In genomic region chr17:32870027-32870670, GRCh38 we compare ENCODE assay signal across 15 cellular contexts. TPM values are rescaled to one million over a fixed set of nuclear protein-coding genes. Genes with fewer than 3 reads are reported as not detected.
DNase-seq lines count a peak whose midpoint lies in the region; ATAC-seq and TF ChIP-seq lines count a peak whose summit lies in the region.
"Had no signal": no experiment of that assay in that cellular context is flagged by ENCODE, and none has a peak within 500 bp of the region (broad histone marks: within the 10 kb centered on the region; RNA-seq: fewer than 3 reads in every experiment).

No MANE protein-coding gene starts in this region.

- intact Hi-C loops in transverse colon (cut with DNase I; ENCODE audit: low total_unique reads) = no loop called here

- H3K4me3 Mint-ChIP-seq in nephron progenitor cell = no peak overlapping the region
- H3K4me3 Mint-ChIP-seq in activated T-helper 17 cell treated with anti-CD3 and anti-CD28 coated beads, Interleukin-2, amount 50 U/mL, for 72 hours = no peak overlapping the region
- H3K4me3 Mint-ChIP-seq: CD4-positive, alpha-beta T cell; stimulated activated effector memory CD8-positive, alpha-beta T cell treated with anti-CD3 and anti-CD28 coated beads, Interleukin-12 subunit alpha, Interleukin-12 subunit beta, amount 100 ng/mL, for 72 hours had no signal

- peaks cover 20% of the 10 kb centered on the region for H3K4me1 Mint-ChIP-seq in nephron progenitor cell
- H3K4me1 Mint-ChIP-seq in activated T-helper 17 cell treated with anti-CD3 and anti-CD28 coated beads, Interleukin-2, amount 50 U/mL, for 72 hours = peaks cover 5% of the 10 kb centered on the region
- H3K4me1 Mint-ChIP-seq: stimulated activated effector memory CD8-positive, alpha-beta T cell treated with anti-CD3 and anti-CD28 coated beads, Interleukin-12 subunit alpha, Interleukin-12 subunit beta, amount 100 ng/mL, for 72 hours had no signal

- peak overlapping the region; percentile 29 to 67 (median 58) for H3K27ac ChIP-seq in transverse colon

- in situ Hi-C loops in transverse colon (cut with MboI; ENCODE audit: low pct_ligation_motif_present in 1 of 4, low pct_unique_long_range_greater_than_20kb in 1 of 4, low sequenced_read_pairs in 3 of 4) = loop anchor here in 1 of 4 donors (10.0 kb wide), 1 partner anchor 85 kb away; no protein-coding TSS in a partner anchor

- H3K9me3 ChIP-seq in adipocyte (ENCODE audit: control insufficient read depth, low read length) (no peaks in the 10 kb centered on the region), transverse colon (no peaks in the 10 kb centered on the region)

- TF ChIP-seq POLR2A in transverse colon (IDR thresholded peaks at IDR 0.05) = no peak

- H3K4me3 ChIP-seq in adipocyte (ENCODE audit: low read length) (peak overlapping the region; percentile 54), fibroblast of villous mesenchyme (ENCODE audit: low read depth, low read length) (no peak overlapping the region), transverse colon (no peak overlapping the region)

- no peak for ATAC-seq in activated T-helper 17 cell treated with anti-CD3 and anti-CD28 coated beads, Interleukin-2, amount 50 U/mL, for 72 hours (replicated peaks)
- ATAC-seq: activated naive CD4-positive, alpha-beta T cell treated with anti-CD3 and anti-CD28 coated beads, Interleukin-2, amount 50 U/mL, for 72 hours; stimulated activated effector memory CD8-positive, alpha-beta T cell treated with anti-CD3 and anti-CD28 coated beads, Interleukin-12 subunit alpha, Interleukin-12 subunit beta, amount 100 ng/mL, for 72 hours had no signal

- no peaks in the 10 kb centered on the region for H3K9me3 Mint-ChIP-seq in nephron progenitor cell
- no peaks in the 10 kb centered on the region for H3K9me3 Mint-ChIP-seq in activated T-helper 17 cell treated with anti-CD3 and anti-CD28 coated beads, Interleukin-2, amount 50 U/mL, for 72 hours
- H3K9me3 Mint-ChIP-seq: activated naive CD4-positive, alpha-beta T cell treated with anti-CD3 and anti-CD28 coated beads, Interleukin-2, amount 50 U/mL, for 72 hours; CD4-positive, alpha-beta T cell; stimulated activated effector memory CD8-positive, alpha-beta T cell treated with anti-CD3 and anti-CD28 coated beads, Interleukin-12 subunit alpha, Interleukin-12 subunit beta, amount 100 ng/mL, for 72 hours had no signal

- peaks cover 10% of the 10 kb centered on the region for H3K27me3 Mint-ChIP-seq in nephron progenitor cell (ENCODE audit: low read depth, poor library complexity)
- no peaks in the 10 kb centered on the region for H3K27me3 Mint-ChIP-seq in activated T-helper 17 cell treated with anti-CD3 and anti-CD28 coated beads, Interleukin-2, amount 50 U/mL, for 72 hours

- no peak for TF ChIP-seq CTCF in fibroblast of villous mesenchyme (IDR thresholded peaks at IDR 0.05; ENCODE audit: insufficient read depth, low read depth, low read length)
- no peak for TF ChIP-seq CTCF in transverse colon (IDR thresholded peaks at IDR 0.05)
- TF ChIP-seq CTCF in nephron progenitor cell (IDR thresholded peaks at IDR 0.05) = no peak

- H3K36me3 Mint-ChIP-seq in nephron progenitor cell (ENCODE audit: low read depth) = no peaks in the 10 kb centered on the region
- H3K36me3 Mint-ChIP-seq in activated T-helper 17 cell treated with anti-CD3 and anti-CD28 coated beads, Interleukin-2, amount 50 U/mL, for 72 hours (ENCODE audit: low read depth) = peaks cover 7% of the 10 kb centered on the region
- H3K36me3 Mint-ChIP-seq: activated naive CD4-positive, alpha-beta T cell treated with anti-CD3 and anti-CD28 coated beads, Interleukin-2, amount 50 U/mL, for 72 hours; stimulated activated effector memory CD8-positive, alpha-beta T cell treated with anti-CD3 and anti-CD28 coated beads, Interleukin-12 subunit alpha, Interleukin-12 subunit beta, amount 100 ng/mL, for 72 hours had no signal

- H3K36me3 ChIP-seq in adipocyte (ENCODE audit: control insufficient read depth, insufficient read depth, low read length, severe bottlenecking) (no peaks in the 10 kb centered on the region), transverse colon (no peaks in the 10 kb centered on the region)

- DNase-seq in adipocyte (ENCODE audit: low read depth) = no peak
- DNase-seq in fibroblast of villous mesenchyme (ENCODE audit: low read depth) = peak; percentile 56
- DNase-seq in myocyte (ENCODE audit: low read depth) = peak; percentile 67
- no peak for DNase-seq in transverse colon
- DNase-seq in nephron progenitor cell = no peak
- no peak for DNase-seq in medulla oblongata (ENCODE audit: extremely low spot score)
- no peak for DNase-seq in SW 1271 (lab: John Stamatoyannopoulos, UW)
- DNase-seq: CD4-positive, alpha-beta T cell; cortex of kidney; NCI-H1930; nucleus accumbens; SHP77 had no signal

- H3K9ac ChIP-seq in adipocyte (ENCODE audit: low read length) = peak overlapping the region; percentile 68

- WGBS in transverse colon (ENCODE audit: low coverage in 1 of 2), 2 donors = 64 to 81% methylated on average over 3 of the region's 3 CpGs

- TF ChIP-seq EP300 in transverse colon (IDR thresholded peaks at IDR 0.05; ENCODE audit: low read depth) = no peak

- no peak overlapping the region for H3K27ac Mint-ChIP-seq in nephron progenitor cell
- no peak overlapping the region for H3K27ac Mint-ChIP-seq in activated T-helper 17 cell treated with anti-CD3 and anti-CD28 coated beads, Interleukin-2, amount 50 U/mL, for 72 hours
- H3K27ac Mint-ChIP-seq: activated naive CD4-positive, alpha-beta T cell treated with anti-CD3 and anti-CD28 coated beads, Interleukin-2, amount 50 U/mL, for 72 hours; CD4-positive, alpha-beta T cell; stimulated activated effector memory CD8-positive, alpha-beta T cell treated with anti-CD3 and anti-CD28 coated beads, Interleukin-12 subunit alpha, Interleukin-12 subunit beta, amount 100 ng/mL, for 72 hours had no signal

- H3K4me1 ChIP-seq in adipocyte (ENCODE audit: control insufficient read depth, insufficient read depth, low read length) = peaks cover 53% of the 10 kb centered on the region
- peaks cover 0 to 71% (median 18%) of the 10 kb centered on the region in 4 donors for H3K4me1 ChIP-seq in transverse colon

- H3K27me3 ChIP-seq in adipocyte (replicated peaks; ENCODE audit: control insufficient read depth, insufficient read depth, low read length) = no peaks in the 10 kb centered on the region
- H3K27me3 ChIP-seq in transverse colon = no peaks in the 10 kb centered on the region

RNA-seq across cellular contexts. Expression of gene MYO1D, which starts 6.8 kb away (rescaled TPM):
- 19.0 and 54.8 TPM in 2 replicates for total RNA-seq in fibroblast of villous mesenchyme
- total RNA-seq in myocyte = 34.8 and 49.2 TPM in 2 replicates
- polyA plus RNA-seq in myocyte (2012) = 45.4 TPM
- 100 to 1,000 TPM; 247 to 569 (median 444) TPM for total RNA-seq in transverse colon
- 10 to 100 TPM in 1 of 2 donors, 1 to 10 TPM in 1; 9.1 to 32.0 TPM for total RNA-seq in activated T-helper 17 cell treated with anti-CD3 and anti-CD28 coated beads, Interleukin-2, amount 50 U/mL, for 72 hours

RNA-seq across cellular contexts. Expression of gene TMEM98, which starts 57.8 kb away (rescaled TPM):
- total RNA-seq in fibroblast of villous mesenchyme = 128 and 135 TPM in 2 replicates
- 78.7 and 90.4 TPM in 2 replicates for total RNA-seq in myocyte
- polyA plus RNA-seq in myocyte (2012) = 173 TPM
- 100 to 1,000 TPM in 3 of 4 donors, 10 to 100 TPM in 1; 70.7 to 219 (median 175) TPM for total RNA-seq in transverse colon
- under 1 TPM in 1 of 2 donors, not detected in 1; 0.21 TPM for total RNA-seq in activated T-helper 17 cell treated with anti-CD3 and anti-CD28 coated beads, Interleukin-2, amount 50 U/mL, for 72 hours
- total RNA-seq: activated naive CD4-positive, alpha-beta T cell treated with anti-CD3 and anti-CD28 coated beads, Interleukin-2, amount 50 U/mL, for 72 hours; CD4-positive, alpha-beta T cell had no signal

Comparison
In these comparisons a context has a peak if more than half of its experiments do, and no peak if none do; other contexts are left out.
1. DNase-seq: peak in fibroblast of villous mesenchyme (single experiment) and myocyte (single experiment); none in adipocyte (single experiment), transverse colon (single experiment), nephron progenitor cell (single experiment), medulla oblongata (single experiment) and SW 1271 (0 of 2).
2. RNA of gene TMEM98, which starts 57.8 kb away (total RNA-seq): 70.7 to 219 TPM in transverse colon, 128 to 135 TPM in fibroblast of villous mesenchyme and 78.7 to 90.4 TPM in myocyte; 0.21 TPM in activated T-helper 17 cell treated with anti-CD3 and anti-CD28 coated beads, Interleukin-2, amount 50 U/mL, for 72 hours; every median in the first group is over 10 times any median in the second.